In the genomic region with DNA sequence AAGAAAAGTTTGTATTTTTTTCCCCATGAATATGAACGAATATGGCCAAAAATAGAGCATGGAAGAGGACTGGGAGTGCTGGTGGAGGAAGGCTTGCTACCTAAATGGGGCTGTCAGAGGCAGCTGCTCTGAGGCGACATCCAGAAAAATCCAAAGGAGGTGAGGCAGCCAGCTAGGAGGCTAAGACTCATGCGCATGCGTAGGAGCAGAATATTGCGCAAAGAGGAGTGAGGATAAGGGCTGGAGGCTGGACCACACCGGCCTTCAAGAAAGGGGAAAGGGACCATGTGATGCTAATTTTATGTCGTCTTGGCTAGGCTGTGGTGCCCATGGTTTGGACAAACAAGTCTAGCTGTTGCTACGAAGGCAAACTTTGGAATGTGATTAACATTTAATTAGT, we compare ENCODE assay signal across 10 cellular contexts. TPM values are rescaled to one million over a fixed set of nuclear protein-coding genes. Genes with fewer than 3 reads are reported as not detected.
"Had no signal": no experiment of that assay in that cellular context is flagged by ENCODE, and none has a peak within 500 bp of the region (broad histone marks: within the 10 kb centered on the region; RNA-seq: fewer than 3 reads in every experiment).

No MANE protein-coding gene starts in this region.

- H3K4me3 ChIP-seq: cardiac muscle cell, left lung, tibial nerve had no signal

- H3K4me1 ChIP-seq: vagina had no signal

- FAIRE-seq: keratinocyte had no signal

- DNase-seq: hippocampal formation had no signal

- H3K27me3 ChIP-seq: foreskin keratinocyte, tibial nerve, vagina had no signal

- H3K27ac ChIP-seq: cardiac muscle cell, epithelial cell of prostate, foreskin keratinocyte, left lung, vagina, WERI-Rb-1 had no signal

- H3K36me3 ChIP-seq: cardiac muscle cell, left lung, tibial nerve, vagina, WERI-Rb-1 had no signal

- H3K9me3 ChIP-seq: left lung, tibial nerve, vagina had no signal

RNA-seq across cellular contexts. Expression of a gene that starts 30.5 kb away (rescaled TPM):
- total RNA-seq: foreskin keratinocyte, mononuclear cell had no signal
- polyA plus RNA-seq: keratinocyte had no signal
